In the genomic region with DNA sequence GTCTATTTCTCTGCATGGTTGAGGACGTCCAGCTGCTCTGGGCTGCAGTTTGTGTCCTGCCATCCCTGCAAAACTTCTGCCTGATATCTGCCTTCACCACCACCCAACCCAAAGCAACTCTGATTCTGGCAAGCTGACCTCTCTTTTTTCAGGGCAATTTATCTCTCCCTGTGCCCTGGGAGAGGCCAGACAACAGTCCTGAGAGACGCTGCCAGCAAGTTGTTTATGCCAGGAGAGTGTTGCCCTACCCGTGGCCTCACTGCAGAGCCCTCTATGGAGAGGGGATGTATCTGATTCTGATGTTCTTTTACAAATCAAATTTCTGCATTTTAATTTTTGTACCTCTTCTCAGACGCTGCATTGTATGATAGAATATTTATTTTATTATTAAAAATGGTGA, we compare ENCODE assay signal across 29 cellular contexts. TPM values are rescaled to one million over a fixed set of nuclear protein-coding genes. Genes with fewer than 3 reads are reported as not detected.
DNase-seq lines count a peak whose midpoint lies in the region; ATAC-seq lines count a peak whose summit lies in the region.
"Had no signal": no experiment of that assay in that cellular context is flagged by ENCODE, and none has a peak within 500 bp of the region (broad histone marks: within the 10 kb centered on the region; RNA-seq: fewer than 3 reads in every experiment).

No MANE protein-coding gene starts in this region.

- H3K27me3 ChIP-seq in right cardiac atrium (ENCODE audit: control insufficient read depth, insufficient read depth): no peaks in the 10 kb centered on the region
- H3K27me3 ChIP-seq: BE2C had no signal

- DNase-seq in Right ventricle myocardium superior (no peak), cardiac septum (ENCODE audit: low spot score) (no peak), left ventricle myocardium superior (no peak), right cardiac atrium (no peak)
- DNase-seq: 8988T; ACHN; AML-193; BE2C; C1 segment of cervical spinal cord; Caco-2; Calu3; CD4-positive, alpha-beta memory T cell; CD4-positive, alpha-beta T cell; CD4-positive, CD25-positive, alpha-beta regulatory T cell; CD8-positive, alpha-beta memory T cell; CD8-positive, alpha-beta T cell; COR-L47; DMS 273 treated with DMSO at 0.1 percent for 48 hours; DMS153; DMS53; DMS79; DMS79 treated with DMSO at 0.1 percent for 48 hours; DND-41; EL had no signal

- WGBS in right cardiac atrium: 33% methylated on average over 4 of the region's 4 CpGs

- no peak overlapping the region for H3K27ac ChIP-seq in right cardiac atrium (ENCODE audit: low read length)
- H3K27ac ChIP-seq: 22Rv1; A549; BLaER1; BLaER1 treated with 17β-estradiol and CSF1 and Interleukin-3, amounts not matched to agents 10 nM and 100 nM; C4-2B had no signal

- ATAC-seq in Right ventricle myocardium superior (ENCODE audit: poor library complexity): peak; percentile 38
- peak; percentile 73 for ATAC-seq in left ventricle myocardium superior
- ATAC-seq in right cardiac atrium: no peak
- ATAC-seq: A549; CD8-positive, alpha-beta T cell had no signal

- H3K9me3 ChIP-seq in right cardiac atrium (ENCODE audit: control insufficient read depth, low read length): no peaks in the 10 kb centered on the region
- H3K9me3 ChIP-seq: A549, BE2C, BLaER1, Caco-2 had no signal

- intact Hi-C loops in Right ventricle myocardium superior (cut with DNase I) (no loop called here), cardiac septum (cut with DNase I) (no loop called here), left ventricle myocardium superior (cut with micrococcal nuclease) (no loop called here), right cardiac atrium (cut with DNase I) (no loop called here)

- no peaks in the 10 kb centered on the region for H3K4me1 ChIP-seq in right cardiac atrium (ENCODE audit: control insufficient read depth, insufficient read depth, low read length)
- H3K4me1 ChIP-seq: A549; BE2C; BLaER1; BLaER1 treated with 17β-estradiol and CSF1 and Interleukin-3, amounts not matched to agents 10 nM and 100 nM; Caco-2 had no signal

- no peak overlapping the region for H3K4me3 ChIP-seq in right cardiac atrium (ENCODE audit: low read length)
- H3K4me3 ChIP-seq: A549; BLaER1; BLaER1 treated with 17β-estradiol and CSF1 and Interleukin-3, amounts not matched to agents 10 nM and 100 nM had no signal

RNA-seq across cellular contexts. Expression of gene BRWD3, which starts 36.6 kb away (rescaled TPM):
- total RNA-seq in Right ventricle myocardium superior (7.1 TPM), cardiac septum (5.6 TPM), left ventricle myocardium superior (6.6 TPM), right cardiac atrium (10 to 100 TPM in 1 of 4 donors, 1 to 10 TPM in 3; 8.5 to 10.0 (median 9.2) TPM)
- polyA plus RNA-seq in right cardiac atrium: 3.0 TPM

Comparison
In these comparisons a context has a peak if more than half of its experiments do, and no peak if none do; other contexts are left out.
1. ATAC-seq: peak in Right ventricle myocardium superior (single experiment) and left ventricle myocardium superior (single experiment); none in right cardiac atrium (0 of 2).